Comparison of ENCODE assay signal across 8 cellular contexts in the genomic region with DNA sequence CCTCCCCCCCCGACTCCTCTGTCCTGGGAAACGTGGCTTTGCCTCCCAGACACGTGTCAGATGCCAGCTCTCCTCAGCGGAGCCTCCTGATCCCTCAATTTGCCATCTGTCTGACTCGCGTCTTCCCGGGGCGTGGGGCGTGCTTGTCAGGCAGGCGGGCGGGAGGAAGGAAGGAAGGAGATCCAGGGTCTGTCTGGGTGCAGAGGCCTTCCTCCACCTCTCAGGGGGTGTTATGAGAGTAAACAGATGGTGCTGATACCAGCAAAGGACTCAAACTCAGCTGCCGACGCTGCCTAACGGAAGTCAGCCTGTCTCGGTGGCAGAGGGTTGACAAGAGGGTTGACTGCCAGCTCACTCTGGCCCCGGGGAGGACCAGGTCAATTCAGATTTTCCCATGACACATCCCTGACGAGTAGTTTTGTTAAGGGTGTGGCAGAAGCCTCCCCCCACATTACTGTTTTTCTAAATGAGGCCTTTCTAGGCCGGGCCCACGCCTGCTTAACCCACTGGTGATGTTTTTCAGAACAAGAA. TPM values are rescaled to one million over a fixed set of nuclear protein-coding genes. Genes with fewer than 3 reads are reported as not detected.
A peak's percentile ranks its signal among the peaks of the same experiment; 100 is the strongest.
DNase-seq lines count a peak whose midpoint lies in the region; ATAC-seq and TF ChIP-seq lines count a peak whose summit lies in the region.

No MANE protein-coding gene starts in this region.

- peak; percentile 22 to 86 (median 43) for DNase-seq in CD4-positive, CD25-positive, alpha-beta regulatory T cell
- peak; percentile 84 to 86 for DNase-seq in SJSA1 (ENCODE audit: low read depth in 1 of 2, low spot score in 2 of 2)
- peak; percentile 72 for DNase-seq in activated naive CD4-positive, alpha-beta T cell treated with anti-CD3 and anti-CD28 coated beads, Interleukin-2, amount 10 ng/mL, durations not matched to agents 7 days and 5 days
- DNase-seq in right cardiac atrium = peak in 2 of 3 donors; percentile 49 to 70
- peak; percentile 45 to 71 for DNase-seq in stimulated activated CD8-positive, alpha-beta memory T cell treated with anti-CD3 and anti-CD28 coated beads, Interleukin-15, amount 100 ng/mL, for 4 hours (ENCODE audit: low read depth in 2 of 2)
- no peak for DNase-seq in iPS-NIHi11 (ENCODE audit: low spot score)
- no peak for DNase-seq in NCI-H2029 (lab: John Stamatoyannopoulos, UW)
- no peak for DNase-seq in GM20000 (ENCODE audit: low spot score)

- no peaks in the 10 kb centered on the region for H3K9me3 ChIP-seq in CD4-positive, CD25-positive, alpha-beta regulatory T cell (ENCODE audit: control insufficient read depth in 2 of 2, low read length in 2 of 2)
- no peaks in the 10 kb centered on the region for H3K9me3 ChIP-seq in SJSA1 (replicated peaks)
- H3K9me3 ChIP-seq in right cardiac atrium (ENCODE audit: control insufficient read depth, low read length) = no peaks in the 10 kb centered on the region

- H3K27ac ChIP-seq in CD4-positive, CD25-positive, alpha-beta regulatory T cell (ENCODE audit: insufficient read depth, low read length, poor library complexity, severe bottlenecking) = peak overlapping the region; percentile 72
- peak overlapping the region; percentile 77 for H3K27ac ChIP-seq in SJSA1
- peak overlapping the region; percentile 61 for H3K27ac ChIP-seq in right cardiac atrium (ENCODE audit: low read length)

- H3K4me3 Mint-ChIP-seq in CD4-positive, CD25-positive, alpha-beta regulatory T cell = peak overlapping the region; percentile 2 to 77 (median 61)
- H3K4me3 Mint-ChIP-seq in activated naive CD4-positive, alpha-beta T cell treated with anti-CD3 and anti-CD28 coated beads, Interleukin-2, amount 10 ng/mL, durations not matched to agents 7 days and 5 days = peak overlapping the region; percentile 38

- H3K4me1 Mint-ChIP-seq in CD4-positive, CD25-positive, alpha-beta regulatory T cell = peaks cover 19 to 64% (median 40%) of the 10 kb centered on the region in 4 donors
- peaks cover 81% of the 10 kb centered on the region for H3K4me1 Mint-ChIP-seq in activated naive CD4-positive, alpha-beta T cell treated with anti-CD3 and anti-CD28 coated beads, Interleukin-2, amount 10 ng/mL, durations not matched to agents 7 days and 5 days

- peak overlapping the region; percentile 98 to 99 (median 98) for H3K27ac Mint-ChIP-seq in CD4-positive, CD25-positive, alpha-beta regulatory T cell
- peak overlapping the region; percentile 97 for H3K27ac Mint-ChIP-seq in activated naive CD4-positive, alpha-beta T cell treated with anti-CD3 and anti-CD28 coated beads, Interleukin-2, amount 10 ng/mL, durations not matched to agents 7 days and 5 days

- H3K27me3 Mint-ChIP-seq in CD4-positive, CD25-positive, alpha-beta regulatory T cell = no peaks in the 10 kb centered on the region
- no peaks in the 10 kb centered on the region for H3K27me3 Mint-ChIP-seq in activated naive CD4-positive, alpha-beta T cell treated with anti-CD3 and anti-CD28 coated beads, Interleukin-2, amount 10 ng/mL, durations not matched to agents 7 days and 5 days

- no peak overlapping the region for H3K4me3 ChIP-seq in CD4-positive, CD25-positive, alpha-beta regulatory T cell (ENCODE audit: low read depth, low read length)
- H3K4me3 ChIP-seq in SJSA1 = no peak overlapping the region
- H3K4me3 ChIP-seq in right cardiac atrium (ENCODE audit: low read length) = no peak overlapping the region

- WGBS in right cardiac atrium = 36% methylated on average over 19 of the region's 19 CpGs

- TF ChIP-seq CTCF in GM20000 (IDR thresholded peaks at IDR 0.05; ENCODE audit: extremely low read depth, missing control alignments) = no peak

- peaks cover 42% of the 10 kb centered on the region for H3K36me3 ChIP-seq in CD4-positive, CD25-positive, alpha-beta regulatory T cell (ENCODE audit: control insufficient read depth, insufficient read depth, low read length)
- peaks cover 84% of the 10 kb centered on the region for H3K36me3 ChIP-seq in SJSA1

- H3K36me3 Mint-ChIP-seq in CD4-positive, CD25-positive, alpha-beta regulatory T cell = peaks cover 31% of the 10 kb centered on the region
- H3K36me3 Mint-ChIP-seq in activated naive CD4-positive, alpha-beta T cell treated with anti-CD3 and anti-CD28 coated beads, Interleukin-2, amount 10 ng/mL, durations not matched to agents 7 days and 5 days = peaks cover 63% of the 10 kb centered on the region

- CTCF ChIA-PET in activated naive CD4-positive, alpha-beta T cell treated with anti-CD3 and anti-CD28 coated beads, Interleukin-2, amount 10 ng/mL, durations not matched to agents 7 days and 5 days (lab: Charles Lee) = interaction anchor here (0.9 to 3.9 kb wide), 4 partner anchors 17 to 109 kb away, joined by 3 to 16 read pairs (median 4); a partner anchor contains a TSS

- peaks cover 58% of the 10 kb centered on the region for H3K4me1 ChIP-seq in CD4-positive, CD25-positive, alpha-beta regulatory T cell (ENCODE audit: control insufficient read depth, insufficient read depth, low read length, poor library complexity, severe bottlenecking)
- H3K4me1 ChIP-seq in SJSA1 (replicated peaks) = peaks cover 79% of the 10 kb centered on the region
- peaks cover 43% of the 10 kb centered on the region for H3K4me1 ChIP-seq in right cardiac atrium (ENCODE audit: control insufficient read depth, insufficient read depth, low read length)

- no peaks in the 10 kb centered on the region for H3K27me3 ChIP-seq in CD4-positive, CD25-positive, alpha-beta regulatory T cell (ENCODE audit: control insufficient read depth, insufficient read depth, low read length)
- no peaks in the 10 kb centered on the region for H3K27me3 ChIP-seq in SJSA1 (replicated peaks)
- no peaks in the 10 kb centered on the region for H3K27me3 ChIP-seq in right cardiac atrium (ENCODE audit: control insufficient read depth, insufficient read depth)

- peak; percentile 53 to 62 for ATAC-seq in CD4-positive, CD25-positive, alpha-beta regulatory T cell (ENCODE audit: low read depth in 2 of 2)
- ATAC-seq in right cardiac atrium = peak in 1 of 2 donors; percentile 42

- intact Hi-C loops in right cardiac atrium (cut with DNase I) = loop anchor here in 2 of 4 donors (2.0 to 10.0 kb wide), 2 partner anchors 108 to 110 kb away; a partner anchor contains a TSS

- no peaks in the 10 kb centered on the region for H3K9me3 Mint-ChIP-seq in CD4-positive, CD25-positive, alpha-beta regulatory T cell
- H3K9me3 Mint-ChIP-seq in activated naive CD4-positive, alpha-beta T cell treated with anti-CD3 and anti-CD28 coated beads, Interleukin-2, amount 10 ng/mL, durations not matched to agents 7 days and 5 days = no peaks in the 10 kb centered on the region

RNA-seq across cellular contexts. Expression of a gene that starts 17.0 kb away (rescaled TPM):
- 14.9 TPM for total RNA-seq in CD4-positive, CD25-positive, alpha-beta regulatory T cell
- polyA plus RNA-seq in CD4-positive, CD25-positive, alpha-beta regulatory T cell = 10 to 100 TPM; 37.1 to 72.6 (median 51.2) TPM
- 79.4 and 99.2 TPM in 2 replicates for total RNA-seq in SJSA1 (2014; rRNA removed; shearing (Covaris generic))
- total RNA-seq in right cardiac atrium = 100 to 1,000 TPM; 188 to 264 (median 233) TPM
- polyA plus RNA-seq in right cardiac atrium = 376 TPM

RNA-seq across cellular contexts. Expression of a gene that starts 52.2 kb away (rescaled TPM):
- total RNA-seq in CD4-positive, CD25-positive, alpha-beta regulatory T cell = not detected
- polyA plus RNA-seq in CD4-positive, CD25-positive, alpha-beta regulatory T cell = not detected
- 5.2 and 5.3 TPM in 2 replicates for total RNA-seq in SJSA1 (2014; rRNA removed; shearing (Covaris generic))
- 10 to 100 TPM in 3 of 4 donors, 1 to 10 TPM in 1; 10.0 to 44.4 (median 27.1) TPM for total RNA-seq in right cardiac atrium
- 14.4 TPM for polyA plus RNA-seq in right cardiac atrium

Comparison
In these comparisons a context has a peak if more than half of its experiments do, and no peak if none do; other contexts are left out.
1. DNase-seq: peak in CD4-positive, CD25-positive, alpha-beta regulatory T cell (3 of 3), SJSA1 (2 of 2), activated naive CD4-positive, alpha-beta T cell treated with anti-CD3 and anti-CD28 coated beads, Interleukin-2, amount 10 ng/mL, durations not matched to agents 7 days and 5 days (single experiment), right cardiac atrium (2 of 3) and stimulated activated CD8-positive, alpha-beta memory T cell treated with anti-CD3 and anti-CD28 coated beads, Interleukin-15, amount 100 ng/mL, for 4 hours (2 of 2); none in iPS-NIHi11 (single experiment), NCI-H2029 (single experiment) and GM20000 (single experiment).
2. Peak in every context shown above with its lines, with median percentiles within 50 percentile points of each other: H3K27ac ChIP-seq.